ENCODE assay signal across 8 cellular contexts in genomic region chr11:65781152-65781961, GRCh38. TPM values are rescaled to one million over a fixed set of nuclear protein-coding genes. Genes with fewer than 3 reads are reported as not detected.
DNase-seq lines count a peak whose midpoint lies in the region; ATAC-seq, FAIRE-seq and TF ChIP-seq lines count a peak whose summit lies in the region.

No MANE protein-coding gene starts in this region.

- ATAC-seq in GM19025 (IDR thresholded peaks at IDR 0.05; ENCODE audit: low read depth, unreplicated experiment) (peak; percentile 33), HG03432 (IDR thresholded peaks at IDR 0.05; ENCODE audit: unreplicated experiment) (peak; percentile 24)
- peak; percentile 56 for ATAC-seq in stimulated activated effector memory CD8-positive, alpha-beta T cell treated with anti-CD3 and anti-CD28 coated beads, Interleukin-12 subunit alpha, Interleukin-12 subunit beta, amount 100 ng/mL, for 72 hours

- peak overlapping the region in 4 of 7 donors; percentile 43 to 70 (median 54) for H3K4me3 Mint-ChIP-seq in CD8-positive, alpha-beta memory T cell
- peak overlapping the region; percentile 62 for H3K4me3 Mint-ChIP-seq in astrocyte (ENCODE audit: unreplicated experiment)
- H3K4me3 Mint-ChIP-seq in stimulated activated effector memory CD8-positive, alpha-beta T cell treated with anti-CD3 and anti-CD28 coated beads, Interleukin-12 subunit alpha, Interleukin-12 subunit beta, amount 100 ng/mL, for 72 hours: peak overlapping the region; percentile 85

- no peak overlapping the region for H3K9ac ChIP-seq in astrocyte (ENCODE audit: low read length)

- H3K27ac ChIP-seq in CD8-positive, alpha-beta memory T cell (ENCODE audit: low read depth, low read length): no peak overlapping the region
- no peak overlapping the region for H3K27ac ChIP-seq in astrocyte (ENCODE audit: low read depth, low read length)

- TF ChIP-seq CTCF in astrocyte (IDR thresholded peaks at IDR 0.05; ENCODE audit: insufficient read depth, low read depth, low read length): no peak

- POLR2A ChIA-PET in CD8-positive, alpha-beta memory T cell (lab: Charles Lee): interaction anchor here (0.7 kb wide), 1 partner anchor 367 kb away, joined by 3 read pairs; no protein-coding TSS in a partner anchor

- no peak for FAIRE-seq in astrocyte (lab: Jason Lieb, UNC)

- H3K9me3 Mint-ChIP-seq in CD8-positive, alpha-beta memory T cell: no peaks in the 10 kb centered on the region
- H3K9me3 Mint-ChIP-seq in astrocyte (ENCODE audit: unreplicated experiment): peaks cover 3% of the 10 kb centered on the region
- H3K9me3 Mint-ChIP-seq in stimulated activated effector memory CD8-positive, alpha-beta T cell treated with anti-CD3 and anti-CD28 coated beads, Interleukin-12 subunit alpha, Interleukin-12 subunit beta, amount 100 ng/mL, for 72 hours: no peaks in the 10 kb centered on the region

- H3K27me3 ChIP-seq in CD8-positive, alpha-beta memory T cell (ENCODE audit: insufficient read depth, low read length, poor library complexity, severe bottlenecking): peaks cover 5% of the 10 kb centered on the region
- H3K27me3 ChIP-seq in astrocyte (ENCODE audit: insufficient read depth, low read length): peaks cover 20% of the 10 kb centered on the region

- H3K27me3 Mint-ChIP-seq in CD8-positive, alpha-beta memory T cell: peaks cover 5 to 6% of the 10 kb centered on the region in 2 donors
- peaks cover 31% of the 10 kb centered on the region for H3K27me3 Mint-ChIP-seq in astrocyte (ENCODE audit: low read depth, unreplicated experiment)

- no peaks in the 10 kb centered on the region for H3K36me3 ChIP-seq in CD8-positive, alpha-beta memory T cell (ENCODE audit: insufficient read depth, low read length)
- H3K36me3 ChIP-seq in astrocyte (ENCODE audit: insufficient read depth, low read length): no peaks in the 10 kb centered on the region

- peaks cover 0 to 27% (median 0%) of the 10 kb centered on the region in 3 donors for H3K36me3 Mint-ChIP-seq in CD8-positive, alpha-beta memory T cell
- H3K36me3 Mint-ChIP-seq in astrocyte (ENCODE audit: low read depth, unreplicated experiment): peaks cover 10% of the 10 kb centered on the region
- H3K36me3 Mint-ChIP-seq in stimulated activated effector memory CD8-positive, alpha-beta T cell treated with anti-CD3 and anti-CD28 coated beads, Interleukin-12 subunit alpha, Interleukin-12 subunit beta, amount 100 ng/mL, for 72 hours: peaks cover 21% of the 10 kb centered on the region

- peaks cover 31% of the 10 kb centered on the region for H4K20me1 ChIP-seq in astrocyte (ENCODE audit: insufficient read depth, low read length)

- peaks cover 25% of the 10 kb centered on the region for H3K4me1 ChIP-seq in CD8-positive, alpha-beta memory T cell (ENCODE audit: insufficient read depth, low read length)
- H3K4me1 ChIP-seq in astrocyte (ENCODE audit: insufficient read depth, low read length): peaks cover 6% of the 10 kb centered on the region

- no peak for DNase-seq in CD8-positive, alpha-beta memory T cell
- DNase-seq in astrocyte (ENCODE audit: low read depth): no peak
- peak in 1 of 2 donors; percentile 85 for DNase-seq in stimulated activated effector memory CD8-positive, alpha-beta T cell treated with anti-CD3 and anti-CD28 coated beads, Interleukin-12 subunit alpha, Interleukin-12 subunit beta, amount 100 ng/mL, for 72 hours (ENCODE audit: low spot score in 2 of 2)
- DNase-seq in inferior parietal cortex (ENCODE audit: extremely low spot score): no peak
- no peak for DNase-seq in COLO829 (ENCODE audit: low spot score)

- H3K27ac Mint-ChIP-seq in CD8-positive, alpha-beta memory T cell: no peak overlapping the region
- no peak overlapping the region for H3K27ac Mint-ChIP-seq in astrocyte (ENCODE audit: unreplicated experiment)
- no peak overlapping the region for H3K27ac Mint-ChIP-seq in stimulated activated effector memory CD8-positive, alpha-beta T cell treated with anti-CD3 and anti-CD28 coated beads, Interleukin-12 subunit alpha, Interleukin-12 subunit beta, amount 100 ng/mL, for 72 hours

- H2AFZ ChIP-seq in astrocyte (ENCODE audit: low read depth, low read length): peak overlapping the region; percentile 63

- peak overlapping the region; percentile 86 for H3K4me2 ChIP-seq in astrocyte (ENCODE audit: low read length)

- CTCF ChIA-PET in CD8-positive, alpha-beta memory T cell (lab: Charles Lee): interaction anchor here (0.7 to 3.8 kb wide), 14 partner anchors 7 to 212 kb away, joined by 3 to 47 read pairs (median 10); partner anchors contain the start of genes CCDC85B, FIBP, KAT5 and MUS81

- no peaks in the 10 kb centered on the region for H3K9me3 ChIP-seq in CD8-positive, alpha-beta memory T cell (ENCODE audit: low read length)
- no peaks in the 10 kb centered on the region for H3K9me3 ChIP-seq in astrocyte (ENCODE audit: insufficient read depth, low read depth, low read length)
- no peaks in the 10 kb centered on the region for H3K9me3 ChIP-seq in iPS-18c (ENCODE audit: control insufficient read depth, insufficient read depth, low read length)

- H3K4me3 ChIP-seq in CD8-positive, alpha-beta memory T cell (ENCODE audit: low read length): no peak overlapping the region
- H3K4me3 ChIP-seq in astrocyte (ENCODE audit: insufficient read depth, low read depth, low read length) (peak overlapping the region; percentile 23), iPS-18c (ENCODE audit: insufficient read depth, low read depth, low read length) (peak overlapping the region; percentile 36; the same call in 1 of the 2 replicates)

- peaks cover 18% of the 10 kb centered on the region for H3K79me2 ChIP-seq in astrocyte (ENCODE audit: insufficient read depth, low read length)

- H3K4me1 Mint-ChIP-seq in CD8-positive, alpha-beta memory T cell: peaks cover 11 to 46% (median 15%) of the 10 kb centered on the region in 3 donors
- peaks cover 7% of the 10 kb centered on the region for H3K4me1 Mint-ChIP-seq in astrocyte (ENCODE audit: low read depth, unreplicated experiment)
- peaks cover 41% of the 10 kb centered on the region for H3K4me1 Mint-ChIP-seq in stimulated activated effector memory CD8-positive, alpha-beta T cell treated with anti-CD3 and anti-CD28 coated beads, Interleukin-12 subunit alpha, Interleukin-12 subunit beta, amount 100 ng/mL, for 72 hours

RNA-seq across cellular contexts. Expression of gene AP5B1, which starts 0.6 kb away (rescaled TPM):
- 10 to 100 TPM; 16.2 to 17.4 TPM for total RNA-seq in CD8-positive, alpha-beta memory T cell
- 18.1 TPM for polyA plus RNA-seq in CD8-positive, alpha-beta memory T cell
- 10.4 and 10.9 TPM in 2 replicates for total RNA-seq in astrocyte

RNA-seq across cellular contexts. Expression of gene OVOL1, which starts 5.5 kb away (rescaled TPM):
- not detected for total RNA-seq in CD8-positive, alpha-beta memory T cell
- not detected for polyA plus RNA-seq in CD8-positive, alpha-beta memory T cell
- 0.22 and 1.0 TPM in 2 replicates for total RNA-seq in astrocyte

RNA-seq across cellular contexts. Expression of gene SNX32, which starts 52.4 kb away (rescaled TPM):
- total RNA-seq in CD8-positive, alpha-beta memory T cell: 1 to 10 TPM; 2.0 to 2.8 TPM
- polyA plus RNA-seq in CD8-positive, alpha-beta memory T cell: 0.77 TPM
- total RNA-seq in astrocyte: 1.2 and 1.5 TPM in 2 replicates
